1 cellular context compared by ENCODE assay signal in the genomic region with DNA sequence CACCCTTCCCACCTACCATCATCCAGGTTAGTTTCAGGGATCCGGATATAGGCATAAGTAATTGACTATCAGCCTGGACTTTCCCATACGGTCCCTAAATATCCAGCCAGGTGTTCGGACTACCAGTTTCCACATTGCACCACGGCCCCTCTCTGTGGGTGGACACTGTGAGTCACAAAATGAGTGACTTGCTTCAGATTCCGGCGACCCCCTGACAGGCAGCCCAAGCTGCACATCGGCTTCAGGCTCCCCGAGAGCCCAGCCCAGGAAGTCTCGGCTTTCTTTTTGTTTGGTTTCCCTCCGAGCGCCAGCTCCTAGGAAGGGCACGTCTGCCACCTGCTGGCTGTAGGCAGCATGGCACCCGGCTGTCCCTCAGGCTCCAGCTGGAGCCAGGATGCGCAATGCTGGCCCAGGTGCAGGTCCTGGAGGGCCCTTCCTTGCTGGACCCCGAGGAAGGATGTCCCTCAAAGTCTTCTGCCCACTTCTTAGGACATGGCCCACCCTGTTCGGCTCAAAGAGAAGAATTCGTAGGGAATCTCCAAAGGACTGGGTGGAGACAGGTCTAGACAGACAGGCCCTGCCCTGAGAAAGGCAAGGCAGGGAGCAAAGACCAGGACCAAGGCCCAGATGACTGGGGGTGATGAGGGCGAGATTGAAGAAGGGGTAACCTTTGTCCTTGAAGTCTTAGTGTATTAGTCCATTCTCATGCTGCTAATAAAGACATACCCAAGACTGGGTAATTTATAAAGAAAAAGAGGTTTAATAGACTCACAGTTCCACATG.
TF ChIP-seq lines count a peak whose summit lies in the region.

No MANE protein-coding gene starts in this region.

TF ChIP-seq in HepG2, 621 proteins besides CTCF, POLR2A, EP300 and RAD21 (continued from another document):
- TF ChIP-seq, protein P1, sequence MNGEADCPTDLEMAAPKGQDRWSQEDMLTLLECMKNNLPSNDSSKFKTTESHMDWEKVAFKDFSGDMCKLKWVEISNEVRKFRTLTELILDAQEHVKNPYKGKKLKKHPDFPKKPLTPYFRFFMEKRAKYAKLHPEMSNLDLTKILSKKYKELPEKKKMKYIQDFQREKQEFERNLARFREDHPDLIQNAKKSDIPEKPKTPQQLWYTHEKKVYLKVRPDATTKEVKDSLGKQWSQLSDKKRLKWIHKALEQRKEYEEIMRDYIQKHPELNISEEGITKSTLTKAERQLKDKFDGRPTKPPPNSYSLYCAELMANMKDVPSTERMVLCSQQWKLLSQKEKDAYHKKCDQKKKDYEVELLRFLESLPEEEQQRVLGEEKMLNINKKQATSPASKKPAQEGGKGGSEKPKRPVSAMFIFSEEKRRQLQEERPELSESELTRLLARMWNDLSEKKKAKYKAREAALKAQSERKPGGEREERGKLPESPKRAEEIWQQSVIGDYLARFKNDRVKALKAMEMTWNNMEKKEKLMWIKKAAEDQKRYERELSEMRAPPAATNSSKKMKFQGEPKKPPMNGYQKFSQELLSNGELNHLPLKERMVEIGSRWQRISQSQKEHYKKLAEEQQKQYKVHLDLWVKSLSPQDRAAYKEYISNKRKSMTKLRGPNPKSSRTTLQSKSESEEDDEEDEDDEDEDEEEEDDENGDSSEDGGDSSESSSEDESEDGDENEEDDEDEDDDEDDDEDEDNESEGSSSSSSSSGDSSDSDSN (CRISPR knock-in tag; IDR thresholded peaks at IDR 0.05), result no peak
- TF ChIP-seq, protein P2, sequence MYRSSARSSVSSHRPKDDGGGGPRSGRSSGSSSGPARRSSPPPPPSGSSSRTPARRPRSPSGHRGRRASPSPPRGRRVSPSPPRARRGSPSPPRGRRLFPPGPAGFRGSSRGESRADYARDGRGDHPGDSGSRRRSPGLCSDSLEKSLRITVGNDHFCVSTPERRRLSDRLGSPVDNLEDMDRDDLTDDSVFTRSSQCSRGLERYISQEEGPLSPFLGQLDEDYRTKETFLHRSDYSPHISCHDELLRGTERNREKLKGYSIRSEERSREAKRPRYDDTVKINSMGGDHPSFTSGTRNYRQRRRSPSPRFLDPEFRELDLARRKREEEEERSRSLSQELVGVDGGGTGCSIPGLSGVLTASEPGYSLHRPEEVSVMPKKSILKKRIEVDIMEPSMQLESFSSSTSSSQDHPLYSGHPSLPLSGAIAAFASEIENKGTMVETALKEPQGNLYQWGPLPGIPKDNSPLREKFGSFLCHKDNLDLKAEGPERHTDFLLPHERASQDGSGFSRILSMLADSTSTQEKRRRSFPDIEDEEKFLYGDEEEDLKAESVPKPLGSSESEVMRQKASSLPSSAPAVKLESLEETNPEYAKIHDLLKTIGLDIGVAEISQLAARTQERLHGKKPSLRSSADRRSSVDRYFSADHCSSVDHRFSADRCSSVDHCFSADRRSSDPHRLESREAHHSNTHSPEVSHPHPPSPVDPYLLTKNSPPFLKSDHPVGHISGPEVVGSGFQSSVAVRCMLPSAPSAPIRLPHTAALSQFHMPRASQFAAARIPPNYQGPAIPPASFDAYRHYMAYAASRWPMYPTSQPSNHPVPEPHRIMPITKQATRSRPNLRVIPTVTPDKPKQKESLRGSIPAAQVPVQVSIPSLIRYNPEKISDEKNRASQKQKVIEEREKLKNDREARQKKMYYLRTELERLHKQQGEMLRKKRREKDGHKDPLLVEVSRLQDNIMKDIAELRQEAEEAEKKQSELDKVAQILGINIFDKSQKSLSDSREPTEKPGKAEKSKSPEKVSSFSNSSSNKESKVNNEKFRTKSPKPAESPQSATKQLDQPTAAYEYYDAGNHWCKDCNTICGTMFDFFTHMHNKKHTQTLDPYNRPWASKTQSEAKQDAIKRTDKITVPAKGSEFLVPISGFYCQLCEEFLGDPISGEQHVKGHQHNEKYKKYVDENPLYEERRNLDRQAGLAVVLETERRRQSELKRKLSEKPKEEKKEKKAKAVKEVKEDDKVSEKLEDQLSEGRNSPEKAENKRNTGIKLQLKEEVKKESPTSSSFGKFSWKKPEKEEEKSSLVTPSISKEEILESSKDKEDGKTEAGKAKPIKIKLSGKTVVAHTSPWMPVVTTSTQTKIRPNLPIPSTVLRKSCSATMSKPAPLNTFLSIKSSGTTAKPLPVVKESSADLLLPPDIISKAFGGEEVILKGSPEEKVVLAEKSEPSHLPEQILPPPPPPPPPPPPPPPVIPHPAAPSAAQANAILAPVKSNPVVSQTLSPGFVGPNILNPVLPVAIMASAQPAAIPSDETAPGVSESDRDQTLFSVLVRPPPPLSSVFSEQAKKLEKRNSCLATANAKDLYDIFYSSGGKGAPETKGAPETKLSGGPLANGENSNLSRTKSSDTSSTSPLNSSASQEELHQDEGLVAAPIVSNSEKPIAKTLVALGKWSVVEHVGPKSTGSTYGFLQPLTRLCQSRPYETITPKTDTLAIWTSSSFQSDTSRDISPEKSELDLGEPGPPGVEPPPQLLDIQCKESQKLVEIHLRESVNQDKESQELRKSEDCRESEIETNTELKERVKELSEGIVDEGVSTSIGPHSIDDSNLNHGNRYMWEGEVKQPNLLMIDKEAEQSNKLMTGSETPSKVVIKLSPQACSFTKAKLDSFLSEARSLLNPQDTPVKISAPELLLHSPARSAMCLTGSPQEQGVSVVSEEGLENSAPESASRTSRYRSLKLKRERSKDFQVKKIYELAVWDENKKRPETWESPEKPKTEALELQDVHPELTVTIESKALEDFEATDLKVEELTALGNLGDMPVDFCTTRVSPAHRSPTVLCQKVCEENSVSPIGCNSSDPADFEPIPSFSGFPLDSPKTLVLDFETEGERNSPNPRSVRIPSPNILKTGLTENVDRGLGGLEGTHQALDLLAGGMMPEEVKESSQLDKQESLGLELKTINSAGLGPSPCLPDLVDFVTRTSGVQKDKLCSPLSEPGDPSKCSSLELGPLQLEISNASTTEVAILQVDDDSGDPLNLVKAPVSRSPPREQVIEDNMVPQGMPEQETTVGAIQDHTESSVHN (CRISPR knock-in tag; IDR thresholded peaks at IDR 0.05), result no peak
- no peak for TF ChIP-seq ATF1 (CRISPR knock-in tag; IDR thresholded peaks at IDR 0.05)
- no peak for TF ChIP-seq HCFC1 (IDR thresholded peaks at IDR 0.05; ENCODE audit: low read depth, low read length)
- no peak for TF ChIP-seq ZBTB20 (CRISPR knock-in tag; IDR thresholded peaks at IDR 0.05; ENCODE audit: borderline replicate concordance, low read depth)
- TF ChIP-seq PAWR (CRISPR knock-in tag; IDR thresholded peaks at IDR 0.05; ENCODE audit: borderline replicate concordance), result no peak
- no peak for TF ChIP-seq THYN1 (CRISPR knock-in tag; IDR thresholded peaks at IDR 0.05; ENCODE audit: borderline replicate concordance, low read depth)
- no peak for TF ChIP-seq CC2D1A (CRISPR knock-in tag; IDR thresholded peaks at IDR 0.05)
- TF ChIP-seq SP2 (CRISPR knock-in tag; IDR thresholded peaks at IDR 0.05), result no peak
- 0 out of 2 replicates have a peak, but pooled peaks have one; percentile 39 for TF ChIP-seq ZNF605 (CRISPR knock-in tag; IDR thresholded peaks at IDR 0.05)
- TF ChIP-seq ZNF782 (CRISPR knock-in tag; IDR thresholded peaks at IDR 0.05; ENCODE audit: borderline replicate concordance), result no peak
- TF ChIP-seq ZNF367 (CRISPR knock-in tag; IDR thresholded peaks at IDR 0.05; ENCODE audit: borderline replicate concordance), result no peak
- no peak for TF ChIP-seq FIP1L1 (IDR thresholded peaks at IDR 0.05; ENCODE audit: borderline replicate concordance, insufficient read depth, low read depth, low read length)
- TF ChIP-seq GABPB1 (CRISPR knock-in tag; IDR thresholded peaks at IDR 0.05), result peak; percentile 58
- TF ChIP-seq ZNF678 (CRISPR knock-in tag; IDR thresholded peaks at IDR 0.05), result no peak
- TF ChIP-seq STAG1 (CRISPR knock-in tag; IDR thresholded peaks at IDR 0.05), result peak; percentile 91
- TF ChIP-seq, protein P3, sequence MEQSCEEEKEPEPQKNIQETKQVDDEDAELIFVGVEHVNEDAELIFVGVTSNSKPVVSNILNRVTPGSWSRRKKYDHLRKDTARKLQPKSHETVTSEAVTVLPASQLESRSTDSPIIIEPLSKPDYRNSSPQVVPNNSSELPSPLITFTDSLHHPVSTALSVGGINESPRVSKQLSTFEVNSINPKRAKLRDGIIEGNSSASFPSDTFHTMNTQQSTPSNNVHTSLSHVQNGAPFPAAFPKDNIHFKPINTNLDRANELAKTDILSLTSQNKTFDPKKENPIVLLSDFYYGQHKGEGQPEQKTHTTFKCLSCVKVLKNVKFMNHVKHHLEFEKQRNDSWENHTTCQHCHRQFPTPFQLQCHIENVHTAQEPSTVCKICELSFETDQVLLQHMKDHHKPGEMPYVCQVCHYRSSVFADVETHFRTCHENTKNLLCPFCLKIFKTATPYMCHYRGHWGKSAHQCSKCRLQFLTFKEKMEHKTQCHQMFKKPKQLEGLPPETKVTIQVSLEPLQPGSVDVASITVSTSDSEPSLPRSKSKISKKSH (CRISPR knock-in tag; IDR thresholded peaks at IDR 0.05; ENCODE audit: borderline replicate concordance), result 0 out of 2 replicates have a peak, but pooled peaks have one; percentile 68
- TF ChIP-seq BORCS8-MEF2B (CRISPR knock-in tag; IDR thresholded peaks at IDR 0.05), result no peak
- TF ChIP-seq HOXD1 (CRISPR knock-in tag; IDR thresholded peaks at IDR 0.05), result no peak
- no peak for TF ChIP-seq HNF4G (IDR thresholded peaks at IDR 0.05; ENCODE audit: borderline replicate concordance, low read depth, low read length)
- no peak for TF ChIP-seq HNF4G (CRISPR knock-in tag; IDR thresholded peaks at IDR 0.05; ENCODE audit: borderline replicate concordance, low read depth)
- TF ChIP-seq SMC3 (IDR thresholded peaks at IDR 0.05; ENCODE audit: low read length), result peak; percentile 35; the same call in 1 of the 2 replicates
- no peak for TF ChIP-seq PRPF4 (IDR thresholded peaks at IDR 0.05; ENCODE audit: low read depth, low read length, poor library complexity, severe bottlenecking)
- no peak for TF ChIP-seq NFE2 (CRISPR knock-in tag; IDR thresholded peaks at IDR 0.05)
- TF ChIP-seq HOXA5 (CRISPR knock-in tag; IDR thresholded peaks at IDR 0.05), result no peak
- no peak for TF ChIP-seq ZNF569 (CRISPR knock-in tag; IDR thresholded peaks at IDR 0.05; ENCODE audit: borderline replicate concordance)
- TF ChIP-seq ZNF747 (CRISPR knock-in tag; IDR thresholded peaks at IDR 0.05; ENCODE audit: borderline replicate concordance), result no peak
- TF ChIP-seq, protein P4, sequence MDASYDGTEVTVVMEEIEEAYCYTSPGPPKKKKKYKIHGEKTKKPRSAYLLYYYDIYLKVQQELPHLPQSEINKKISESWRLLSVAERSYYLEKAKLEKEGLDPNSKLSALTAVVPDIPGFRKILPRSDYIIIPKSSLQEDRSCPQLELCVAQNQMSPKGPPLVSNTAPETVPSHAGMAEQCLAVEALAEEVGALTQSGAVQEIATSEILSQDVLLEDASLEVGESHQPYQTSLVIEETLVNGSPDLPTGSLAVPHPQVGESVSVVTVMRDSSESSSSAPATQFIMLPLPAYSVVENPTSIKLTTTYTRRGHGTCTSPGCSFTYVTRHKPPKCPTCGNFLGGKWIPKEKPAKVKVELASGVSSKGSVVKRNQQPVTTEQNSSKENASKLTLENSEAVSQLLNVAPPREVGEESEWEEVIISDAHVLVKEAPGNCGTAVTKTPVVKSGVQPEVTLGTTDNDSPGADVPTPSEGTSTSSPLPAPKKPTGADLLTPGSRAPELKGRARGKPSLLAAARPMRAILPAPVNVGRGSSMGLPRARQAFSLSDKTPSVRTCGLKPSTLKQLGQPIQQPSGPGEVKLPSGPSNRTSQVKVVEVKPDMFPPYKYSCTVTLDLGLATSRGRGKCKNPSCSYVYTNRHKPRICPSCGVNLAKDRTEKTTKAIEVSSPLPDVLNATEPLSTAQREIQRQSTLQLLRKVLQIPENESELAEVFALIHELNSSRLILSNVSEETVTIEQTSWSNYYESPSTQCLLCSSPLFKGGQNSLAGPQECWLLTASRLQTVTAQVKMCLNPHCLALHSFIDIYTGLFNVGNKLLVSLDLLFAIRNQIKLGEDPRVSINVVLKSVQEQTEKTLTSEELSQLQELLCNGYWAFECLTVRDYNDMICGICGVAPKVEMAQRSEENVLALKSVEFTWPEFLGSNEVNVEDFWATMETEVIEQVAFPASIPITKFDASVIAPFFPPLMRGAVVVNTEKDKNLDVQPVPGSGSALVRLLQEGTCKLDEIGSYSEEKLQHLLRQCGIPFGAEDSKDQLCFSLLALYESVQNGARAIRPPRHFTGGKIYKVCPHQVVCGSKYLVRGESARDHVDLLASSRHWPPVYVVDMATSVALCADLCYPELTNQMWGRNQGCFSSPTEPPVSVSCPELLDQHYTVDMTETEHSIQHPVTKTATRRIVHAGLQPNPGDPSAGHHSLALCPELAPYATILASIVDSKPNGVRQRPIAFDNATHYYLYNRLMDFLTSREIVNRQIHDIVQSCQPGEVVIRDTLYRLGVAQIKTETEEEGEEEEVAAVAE (CRISPR knock-in tag; IDR thresholded peaks at IDR 0.05; ENCODE audit: borderline replicate concordance), result no peak
- TF ChIP-seq ETV6 (CRISPR knock-in tag; conservative IDR thresholded peaks at IDR 0.05), result 0 out of 2 replicates have a peak, but pooled peaks have one; percentile 29
